In genomic region chr18:23236876-23237468, GRCh38 we compare ENCODE assay signal across 10 cellular contexts.
A peak's percentile ranks its signal among the peaks of the same experiment; 100 is the strongest.
DNase-seq lines count a peak whose midpoint lies in the region; ATAC-seq and TF ChIP-seq lines count a peak whose summit lies in the region.
"Had no signal": no experiment of that assay in that cellular context is flagged by ENCODE, and none has a peak within 500 bp of the region (broad histone marks: within the 10 kb centered on the region; RNA-seq: fewer than 3 reads in every experiment).

No MANE protein-coding gene starts in this region.

- no peak overlapping the region for H3K56ac ChIP-seq in mesendoderm (ENCODE audit: low read length)

- in situ Hi-C loops in brain microvascular endothelial cell (cut with HindIII; ENCODE audit: low pct_ligation_motif_present, low sequenced_read_pairs), result no loop called here

- no peak overlapping the region for H3K23ac ChIP-seq in mesendoderm (ENCODE audit: low read length)

- no peaks in the 10 kb centered on the region for H3K79me1 ChIP-seq in mesendoderm (ENCODE audit: low read length)

- H3K27me3 Mint-ChIP-seq in activated naive CD8-positive, alpha-beta T cell treated with anti-CD3 and anti-CD28 coated beads, Interleukin-2, amount 10 ng/mL, durations not matched to agents 7 days and 5 days, result no peaks in the 10 kb centered on the region
- no peaks in the 10 kb centered on the region for H3K27me3 Mint-ChIP-seq in activated naive CD8-positive, alpha-beta T cell treated with anti-CD3 and anti-CD28 coated beads for 36 hours
- H3K27me3 Mint-ChIP-seq in activated CD8-positive, alpha-beta memory T cell treated with anti-CD3 and anti-CD28 coated beads, Interleukin-2, amount 10 ng/mL, durations not matched to agents 7 days and 5 days, result no peaks in the 10 kb centered on the region

- no peaks in the 10 kb centered on the region for H3K9me3 ChIP-seq in tibial nerve

- no peak overlapping the region for H2BK15ac ChIP-seq in mesendoderm (replicated peaks; ENCODE audit: low read depth)

- H4K8ac ChIP-seq in mesendoderm (ENCODE audit: low read depth, low read length), result no peak overlapping the region

- H3K27ac ChIP-seq in brain microvascular endothelial cell, result peak overlapping the region; percentile 53
- no peak overlapping the region for H3K27ac ChIP-seq in mesendoderm (ENCODE audit: low read depth, low read length)
- peak overlapping the region in 3 of 4 donors; percentile 77 to 81 (median 81) for H3K27ac ChIP-seq in tibial nerve

- POLR2A ChIA-PET in activated naive CD8-positive, alpha-beta T cell treated with anti-CD3 and anti-CD28 coated beads, Interleukin-2, amount 10 ng/mL, durations not matched to agents 7 days and 5 days (lab: Charles Lee), result interaction anchor here (0.5 to 2.4 kb wide), 5 partner anchors 8 to 122 kb away, joined by 3 to 8 read pairs (median 4); no protein-coding TSS in a partner anchor

- no peak overlapping the region for H3K9ac ChIP-seq in mesendoderm (ENCODE audit: low read length)

- no peak overlapping the region for H3K4me3 Mint-ChIP-seq in activated naive CD8-positive, alpha-beta T cell treated with anti-CD3 and anti-CD28 coated beads, Interleukin-2, amount 10 ng/mL, durations not matched to agents 7 days and 5 days
- no peak overlapping the region for H3K4me3 Mint-ChIP-seq in activated naive CD8-positive, alpha-beta T cell treated with anti-CD3 and anti-CD28 coated beads for 36 hours
- no peak overlapping the region for H3K4me3 Mint-ChIP-seq in activated CD8-positive, alpha-beta memory T cell treated with anti-CD3 and anti-CD28 coated beads, Interleukin-2, amount 10 ng/mL, durations not matched to agents 7 days and 5 days

- H3K36me3 ChIP-seq in brain microvascular endothelial cell (replicated peaks) (peaks cover 2% of the 10 kb centered on the region), mesendoderm (ENCODE audit: control insufficient read depth, insufficient read depth, low read length) (no peaks in the 10 kb centered on the region), tibial nerve (peaks cover 0 to 23% (median 0%) of the 10 kb centered on the region in 3 donors)

- H3K27me3 ChIP-seq in brain microvascular endothelial cell (replicated peaks), result no peaks in the 10 kb centered on the region
- no peaks in the 10 kb centered on the region for H3K27me3 ChIP-seq in mesendoderm (ENCODE audit: insufficient read depth, low read length, poor library complexity)
- H3K27me3 ChIP-seq in tibial nerve, result no peaks in the 10 kb centered on the region

- no peak for TF ChIP-seq EP300 in tibial nerve (IDR thresholded peaks at IDR 0.05)

- TF ChIP-seq POLR2A in tibial nerve (IDR thresholded peaks at IDR 0.05), result no peak

- H3K18ac ChIP-seq in mesendoderm (ENCODE audit: low read length), result peak overlapping the region; percentile 15

- H3K36me3 Mint-ChIP-seq in activated naive CD8-positive, alpha-beta T cell treated with anti-CD3 and anti-CD28 coated beads, Interleukin-2, amount 10 ng/mL, durations not matched to agents 7 days and 5 days, result peaks cover 5% of the 10 kb centered on the region
- peaks cover 20% of the 10 kb centered on the region for H3K36me3 Mint-ChIP-seq in activated naive CD8-positive, alpha-beta T cell treated with anti-CD3 and anti-CD28 coated beads for 36 hours
- H3K36me3 Mint-ChIP-seq in activated CD8-positive, alpha-beta memory T cell treated with anti-CD3 and anti-CD28 coated beads, Interleukin-2, amount 10 ng/mL, durations not matched to agents 7 days and 5 days, result peaks cover 9% of the 10 kb centered on the region
- H3K36me3 Mint-ChIP-seq: naive B cell had no signal

- H3K4me3 ChIP-seq in brain microvascular endothelial cell (ENCODE audit: low read depth, low read length) (no peak overlapping the region), mesendoderm (ENCODE audit: low read length) (no peak overlapping the region), tibial nerve (no peak overlapping the region)

- TF ChIP-seq CTCF in brain microvascular endothelial cell (IDR thresholded peaks at IDR 0.05; ENCODE audit: low read depth, low read length, missing control alignments), result no peak
- TF ChIP-seq CTCF in tibial nerve (IDR thresholded peaks at IDR 0.05), result no peak

- H3K4me2 ChIP-seq in mesendoderm (ENCODE audit: low read length), result no peak overlapping the region

- no peaks in the 10 kb centered on the region for H3K79me2 ChIP-seq in mesendoderm (ENCODE audit: control insufficient read depth, insufficient read depth, low read length)

- H3K27ac Mint-ChIP-seq in activated naive CD8-positive, alpha-beta T cell treated with anti-CD3 and anti-CD28 coated beads, Interleukin-2, amount 10 ng/mL, durations not matched to agents 7 days and 5 days, result peak overlapping the region; percentile 61
- no peak overlapping the region for H3K27ac Mint-ChIP-seq in activated naive CD8-positive, alpha-beta T cell treated with anti-CD3 and anti-CD28 coated beads for 36 hours
- H3K27ac Mint-ChIP-seq in activated CD8-positive, alpha-beta memory T cell treated with anti-CD3 and anti-CD28 coated beads, Interleukin-2, amount 10 ng/mL, durations not matched to agents 7 days and 5 days, result no peak overlapping the region

- H2BK120ac ChIP-seq in mesendoderm (ENCODE audit: low read depth, low read length), result no peak overlapping the region

- no peak overlapping the region for H2AK5ac ChIP-seq in mesendoderm (ENCODE audit: low read length)

- H3K9me3 Mint-ChIP-seq in activated naive CD8-positive, alpha-beta T cell treated with anti-CD3 and anti-CD28 coated beads, Interleukin-2, amount 10 ng/mL, durations not matched to agents 7 days and 5 days, result no peaks in the 10 kb centered on the region
- peaks cover 3% of the 10 kb centered on the region for H3K9me3 Mint-ChIP-seq in activated naive CD8-positive, alpha-beta T cell treated with anti-CD3 and anti-CD28 coated beads for 36 hours
- H3K9me3 Mint-ChIP-seq in activated CD8-positive, alpha-beta memory T cell treated with anti-CD3 and anti-CD28 coated beads, Interleukin-2, amount 10 ng/mL, durations not matched to agents 7 days and 5 days (ENCODE audit: low read depth), result no peaks in the 10 kb centered on the region
- H3K9me3 Mint-ChIP-seq: naive B cell had no signal

- H4K5ac ChIP-seq in mesendoderm (ENCODE audit: low read length), result no peak overlapping the region

- H3K4ac ChIP-seq in mesendoderm (ENCODE audit: low read depth, low read length), result peak overlapping the region; percentile 46

- no CpG with 5 or more reads among the region's 13 CpGs for WGBS in mesendoderm (ENCODE audit: extremely low coverage, insufficient coverage, low lambda C conversion rate)
- WGBS in tibial nerve, 2 donors, result 82 to 86% methylated on average over 13 of the region's 13 CpGs

- no peak for DNase-seq in activated naive CD8-positive, alpha-beta T cell treated with anti-CD3 and anti-CD28 coated beads, Interleukin-2, amount 10 ng/mL, durations not matched to agents 7 days and 5 days
- DNase-seq in activated naive CD8-positive, alpha-beta T cell treated with anti-CD3 and anti-CD28 coated beads for 36 hours, result no peak
- DNase-seq in brain microvascular endothelial cell, result no peak
- no peak for DNase-seq in mesendoderm
- DNase-seq in tibial nerve (ENCODE audit: low spot score in 2 of 2), result no peak
- DNase-seq in NCI-H345 (lab: John Stamatoyannopoulos, UW), result no peak
- DNase-seq in activated CD8-positive, alpha-beta memory T cell treated with anti-CD3 and anti-CD28 coated beads, Interleukin-2, amount 10 ng/mL, durations not matched to agents 7 days and 5 days, result no peak
- DNase-seq in putamen (ENCODE audit: low spot score), result no peak
- DNase-seq: NCI-H1105 treated with DMSO at 0.1 percent for 48 hours had no signal

- H3K4me1 ChIP-seq in mesendoderm (ENCODE audit: control insufficient read depth, low read depth, low read length) (peaks cover 13% of the 10 kb centered on the region), tibial nerve (peaks cover 0 to 25% (median 15%) of the 10 kb centered on the region in 4 donors)

- peaks cover 33% of the 10 kb centered on the region for H3K4me1 Mint-ChIP-seq in activated naive CD8-positive, alpha-beta T cell treated with anti-CD3 and anti-CD28 coated beads, Interleukin-2, amount 10 ng/mL, durations not matched to agents 7 days and 5 days
- H3K4me1 Mint-ChIP-seq in activated naive CD8-positive, alpha-beta T cell treated with anti-CD3 and anti-CD28 coated beads for 36 hours, result peaks cover 36% of the 10 kb centered on the region
- H3K4me1 Mint-ChIP-seq in activated CD8-positive, alpha-beta memory T cell treated with anti-CD3 and anti-CD28 coated beads, Interleukin-2, amount 10 ng/mL, durations not matched to agents 7 days and 5 days, result peaks cover 43% of the 10 kb centered on the region

- CTCF ChIA-PET in activated CD8-positive, alpha-beta memory T cell treated with anti-CD3 and anti-CD28 coated beads, Interleukin-2, amount 10 ng/mL, durations not matched to agents 7 days and 5 days (lab: Charles Lee), result interaction anchor here (0.6 to 2.4 kb wide), 4 partner anchors 68 to 214 kb away, joined by 3 to 11 read pairs (median 4); no protein-coding TSS in a partner anchor

- no peak overlapping the region for H2BK5ac ChIP-seq in mesendoderm (ENCODE audit: low read length)

- no peak for ATAC-seq in activated naive CD8-positive, alpha-beta T cell treated with anti-CD3 and anti-CD28 coated beads, Interleukin-2, amount 10 ng/mL, durations not matched to agents 7 days and 5 days (ENCODE audit: low read depth)
- ATAC-seq in activated CD8-positive, alpha-beta memory T cell treated with anti-CD3 and anti-CD28 coated beads, Interleukin-2, amount 10 ng/mL, durations not matched to agents 7 days and 5 days, result no peak
